In the genomic region with DNA sequence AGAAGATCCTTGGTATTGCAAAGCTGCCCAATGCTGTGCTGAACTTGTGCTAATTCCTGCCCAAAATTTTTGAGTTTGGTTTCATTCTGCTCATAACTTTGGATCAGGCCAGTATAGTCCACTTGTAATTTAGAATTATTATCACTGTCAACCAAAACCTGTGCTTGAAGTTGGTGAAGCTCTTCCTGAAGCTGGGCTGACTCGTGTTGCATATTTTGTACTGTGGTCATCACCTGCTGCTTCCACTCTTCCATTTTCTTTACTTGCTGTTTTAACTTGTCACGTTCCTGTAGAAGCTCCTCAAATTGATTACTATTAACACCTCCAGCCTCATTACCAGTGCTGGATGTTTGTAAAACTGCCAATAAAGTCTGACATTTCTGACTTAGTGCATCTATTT, we compare ENCODE assay signal across 16 cellular contexts. TPM values are rescaled to one million over a fixed set of nuclear protein-coding genes. Genes with fewer than 3 reads are reported as not detected.
DNase-seq lines count a peak whose midpoint lies in the region; FAIRE-seq and TF ChIP-seq lines count a peak whose summit lies in the region.
"Had no signal": no experiment of that assay in that cellular context is flagged by ENCODE, and none has a peak within 500 bp of the region (broad histone marks: within the 10 kb centered on the region; RNA-seq: fewer than 3 reads in every experiment).

No MANE protein-coding gene starts in this region.

- no peak for TF ChIP-seq CTCF in Calu3 (IDR thresholded peaks at IDR 0.05; ENCODE audit: unreplicated experiment)
- no peak for TF ChIP-seq CTCF in glutamatergic neuron (IDR thresholded peaks at IDR 0.05; ENCODE audit: partially characterized antibody, unreplicated experiment)
- TF ChIP-seq CTCF in suprapubic skin (IDR thresholded peaks at IDR 0.05), result no peak

- H3K27me3 ChIP-seq in suprapubic skin, result no peaks in the 10 kb centered on the region
- H3K27me3 ChIP-seq: BLaER1 treated with 17β-estradiol and CSF1 and Interleukin-3, amounts not matched to agents 10 nM and 100 nM; Peyer's patch had no signal

- H3K36me3 ChIP-seq in suprapubic skin, result peaks cover 44% of the 10 kb centered on the region

- peak; percentile 8 for FAIRE-seq in GM19239 (lab: Jason Lieb, UNC)

- CTCF ChIA-PET in Calu3 (lab: Charles Lee), result interaction anchor here (0.6 to 1.1 kb wide), 2 partner anchors 12 to 316 kb away, joined by 3 read pairs; no protein-coding TSS in a partner anchor

- BruUV-seq in Calu3 (replicated peaks; lab: Mats Ljungman, UMichigan), result no TSS peak

- no peaks in the 10 kb centered on the region for H3K4me1 ChIP-seq in suprapubic skin
- H3K4me1 ChIP-seq: Peyer's patch had no signal

- H3K27ac Mint-ChIP-seq in T-helper 2 cell treated with Interferon-gamma antibody and Interleukin-4, amounts not matched to agents 5 μg/mL and 100 μg/mL, for 36 hours, result no peak overlapping the region
- peak overlapping the region; percentile 83 for H3K27ac Mint-ChIP-seq in activated naive CD8-positive, alpha-beta T cell treated with anti-CD3 and anti-CD28 coated beads for 36 hours
- H3K27ac Mint-ChIP-seq in Calu3 (ENCODE audit: unreplicated experiment) (no peak overlapping the region), glutamatergic neuron (ENCODE audit: unreplicated experiment) (no peak overlapping the region)

- peaks cover 59% of the 10 kb centered on the region for H3K36me3 Mint-ChIP-seq in T-helper 2 cell treated with Interferon-gamma antibody and Interleukin-4, amounts not matched to agents 5 μg/mL and 100 μg/mL, for 36 hours (ENCODE audit: low read depth)
- H3K36me3 Mint-ChIP-seq in activated naive CD8-positive, alpha-beta T cell treated with anti-CD3 and anti-CD28 coated beads for 36 hours, result peaks cover 53% of the 10 kb centered on the region
- H3K36me3 Mint-ChIP-seq in Calu3 (ENCODE audit: insufficient read depth, unreplicated experiment) (peaks cover 36% of the 10 kb centered on the region), glutamatergic neuron (ENCODE audit: unreplicated experiment) (no peaks in the 10 kb centered on the region)

- no peak for TF ChIP-seq EP300 in suprapubic skin (IDR thresholded peaks at IDR 0.05)

- WGBS in suprapubic skin, result 97% methylated on average over 2 of the region's 2 CpGs

- no peaks in the 10 kb centered on the region for H3K9me3 ChIP-seq in suprapubic skin
- H3K9me3 ChIP-seq: BLaER1 treated with 17β-estradiol and CSF1 and Interleukin-3, amounts not matched to agents 10 nM and 100 nM; Peyer's patch had no signal

- no peaks in the 10 kb centered on the region for H3K27me3 Mint-ChIP-seq in T-helper 2 cell treated with Interferon-gamma antibody and Interleukin-4, amounts not matched to agents 5 μg/mL and 100 μg/mL, for 36 hours (ENCODE audit: low read depth)
- H3K27me3 Mint-ChIP-seq in activated naive CD8-positive, alpha-beta T cell treated with anti-CD3 and anti-CD28 coated beads for 36 hours, result no peaks in the 10 kb centered on the region
- H3K27me3 Mint-ChIP-seq in Calu3 (ENCODE audit: unreplicated experiment) (no peaks in the 10 kb centered on the region), glutamatergic neuron (ENCODE audit: unreplicated experiment) (no peaks in the 10 kb centered on the region)

- no peak for TF ChIP-seq POLR2A in suprapubic skin (IDR thresholded peaks at IDR 0.05)

- peak overlapping the region; percentile 16 for H3K4me3 Mint-ChIP-seq in T-helper 2 cell treated with Interferon-gamma antibody and Interleukin-4, amounts not matched to agents 5 μg/mL and 100 μg/mL, for 36 hours
- no peak overlapping the region for H3K4me3 Mint-ChIP-seq in activated naive CD8-positive, alpha-beta T cell treated with anti-CD3 and anti-CD28 coated beads for 36 hours
- H3K4me3 Mint-ChIP-seq in Calu3 (ENCODE audit: low read depth, unreplicated experiment), result no peak overlapping the region
- H3K4me3 Mint-ChIP-seq in glutamatergic neuron (ENCODE audit: unreplicated experiment), result no peak overlapping the region

- no peak overlapping the region for H3K27ac ChIP-seq in suprapubic skin
- H3K27ac ChIP-seq: BLaER1 treated with 17β-estradiol and CSF1 and Interleukin-3, amounts not matched to agents 10 nM and 100 nM; KMS-11; Peyer's patch had no signal

- no peaks in the 10 kb centered on the region for H3K9me3 Mint-ChIP-seq in T-helper 2 cell treated with Interferon-gamma antibody and Interleukin-4, amounts not matched to agents 5 μg/mL and 100 μg/mL, for 36 hours
- peaks cover 1% of the 10 kb centered on the region for H3K9me3 Mint-ChIP-seq in activated naive CD8-positive, alpha-beta T cell treated with anti-CD3 and anti-CD28 coated beads for 36 hours
- H3K9me3 Mint-ChIP-seq in Calu3 (ENCODE audit: low read depth, unreplicated experiment) (no peaks in the 10 kb centered on the region), glutamatergic neuron (ENCODE audit: unreplicated experiment) (no peaks in the 10 kb centered on the region)

- intact Hi-C loops in Calu3 (cut with micrococcal nuclease; ENCODE audit: unreplicated experiment), result no loop called here

- peaks cover 44% of the 10 kb centered on the region for H3K4me1 Mint-ChIP-seq in T-helper 2 cell treated with Interferon-gamma antibody and Interleukin-4, amounts not matched to agents 5 μg/mL and 100 μg/mL, for 36 hours (ENCODE audit: low read depth)
- peaks cover 52% of the 10 kb centered on the region for H3K4me1 Mint-ChIP-seq in activated naive CD8-positive, alpha-beta T cell treated with anti-CD3 and anti-CD28 coated beads for 36 hours
- H3K4me1 Mint-ChIP-seq in Calu3 (ENCODE audit: low read depth, unreplicated experiment), result peaks cover 21% of the 10 kb centered on the region
- H3K4me1 Mint-ChIP-seq in glutamatergic neuron (ENCODE audit: low read depth, unreplicated experiment), result no peaks in the 10 kb centered on the region

- no peak overlapping the region for H3K4me3 ChIP-seq in suprapubic skin
- H3K4me3 ChIP-seq: BLaER1 treated with 17β-estradiol and CSF1 and Interleukin-3, amounts not matched to agents 10 nM and 100 nM; Peyer's patch had no signal

- DNase-seq in T-helper 2 cell treated with Interferon-gamma antibody and Interleukin-4, amounts not matched to agents 5 μg/mL and 100 μg/mL, for 36 hours (ENCODE audit: low spot score), result no peak
- DNase-seq in T-helper 2 cell (no peak), GM19239 (ENCODE audit: insufficient read length, low spot score) (no peak), kidney tubule cell (ENCODE audit: low spot score) (peak; percentile 57), Calu3 (no peak), glutamatergic neuron (no peak), suprapubic skin (ENCODE audit: low spot score in 2 of 2) (no peak)
- DNase-seq in activated naive CD8-positive, alpha-beta T cell treated with anti-CD3 and anti-CD28 coated beads for 36 hours, result no peak
- DNase-seq: 8988T, DND-41, NCI-H187 treated with DMSO at 0.1 percent for 48 hours, NCI-H510A, Peyer's patch, Right ventricle myocardium superior had no signal

RNA-seq across cellular contexts. Expression of a gene that starts 35.8 kb away (rescaled TPM):
- total RNA-seq in activated naive CD8-positive, alpha-beta T cell treated with anti-CD3 and anti-CD28 coated beads for 36 hours, result 10 to 100 TPM; 29.9 to 30.0 TPM
- total RNA-seq in Calu3 (2022), result 50.2 and 53.8 TPM in 2 replicates
- total RNA-seq in glutamatergic neuron (ENCODE audit: unreplicated experiment), result 33.8 TPM
- 10 to 100 TPM; 23.3 to 59.1 (median 36.9) TPM for total RNA-seq in suprapubic skin

RNA-seq across cellular contexts. Expression of a gene that starts 56.6 kb away (rescaled TPM):
- 1 to 10 TPM; 1.3 to 1.6 TPM for total RNA-seq in activated naive CD8-positive, alpha-beta T cell treated with anti-CD3 and anti-CD28 coated beads for 36 hours
- total RNA-seq in Calu3 (2022) (0.39 and 0.90 TPM in 2 replicates), glutamatergic neuron (ENCODE audit: unreplicated experiment) (not detected), suprapubic skin (10 to 100 TPM; 20.3 to 44.3 (median 37.2) TPM)

Comparison
In these comparisons a context has a peak if more than half of its experiments do, and no peak if none do; other contexts are left out.
1. RNA of a gene that starts 56.6 kb away (total RNA-seq): 20.3 to 44.3 TPM in suprapubic skin; 1.3 to 1.6 TPM in activated naive CD8-positive, alpha-beta T cell treated with anti-CD3 and anti-CD28 coated beads for 36 hours, 0.39 to 0.90 TPM in Calu3 and not detected in glutamatergic neuron (single experiment); every median in the first group is over 4 times any median in the second.